ENCODE assay signal across 9 cellular contexts in genomic region chr3:142224482-142225072, GRCh38. TPM values are rescaled to one million over a fixed set of nuclear protein-coding genes. Genes with fewer than 3 reads are reported as not detected.
DNase-seq lines count a peak whose midpoint lies in the region; ATAC-seq, FAIRE-seq and TF ChIP-seq lines count a peak whose summit lies in the region.
"Had no signal": no experiment of that assay in that cellular context is flagged by ENCODE, and none has a peak within 500 bp of the region (broad histone marks: within the 10 kb centered on the region; RNA-seq: fewer than 3 reads in every experiment).

No MANE protein-coding gene starts in this region.

- H3K79me1 ChIP-seq in mesendoderm (ENCODE audit: low read length) = no peaks in the 10 kb centered on the region

- H3K9me3 ChIP-seq in A549 (no peaks in the 10 kb centered on the region), HEK293 (ENCODE audit: control insufficient read depth, insufficient read depth, low read depth, low read length) (no peaks in the 10 kb centered on the region)

- WGBS in A549 (ENCODE audit: missing lambda C conversion rate) = 17% methylated on average over 9 of the region's 10 CpGs
- WGBS in mesendoderm (ENCODE audit: extremely low coverage, insufficient coverage, low lambda C conversion rate) = no CpG with 5 or more reads among the region's 10 CpGs

- FAIRE-seq in A549 (lab: Jason Lieb, UNC) = no peak
- FAIRE-seq: frontal cortex had no signal

- H3K23ac ChIP-seq in mesendoderm (ENCODE audit: low read length) = no peak overlapping the region

- no peaks in the 10 kb centered on the region for H3K79me2 ChIP-seq in mesendoderm (ENCODE audit: control insufficient read depth, insufficient read depth, low read length)

- no peak overlapping the region for H4K8ac ChIP-seq in mesendoderm (ENCODE audit: low read depth, low read length)

- peaks cover 5% of the 10 kb centered on the region; the same call in 1 of the 3 replicates for H3K4me1 ChIP-seq in A549
- H3K4me1 ChIP-seq in HEK293 (ENCODE audit: control insufficient read depth, insufficient read depth, low read length) = peaks cover 2% of the 10 kb centered on the region; the same call in 1 of the 2 replicates
- H3K4me1 ChIP-seq in mesendoderm (ENCODE audit: control insufficient read depth, low read depth, low read length) = no peaks in the 10 kb centered on the region

- TF ChIP-seq EP300 in A549 (IDR thresholded peaks at IDR 0.05) = no peak

- CTCF ChIA-PET in A549 (lab: Yijun Ruan, JAX) = no interaction called here
- CTCF ChIA-PET in HEK293 (lab: Yijun Ruan, JAX) = no interaction called here

- H2BK15ac ChIP-seq in mesendoderm (replicated peaks; ENCODE audit: low read depth) = no peak overlapping the region

- H2AK5ac ChIP-seq in mesendoderm (ENCODE audit: low read length) = no peak overlapping the region

- H3K4ac ChIP-seq in mesendoderm (ENCODE audit: low read depth, low read length) = no peak overlapping the region

- H3K27me3 ChIP-seq in brain microvascular endothelial cell (replicated peaks) = no peaks in the 10 kb centered on the region
- no peaks in the 10 kb centered on the region for H3K27me3 ChIP-seq in mesendoderm (ENCODE audit: insufficient read depth, low read length, poor library complexity)

- H4K5ac ChIP-seq in mesendoderm (ENCODE audit: low read length) = no peak overlapping the region

- in situ Hi-C loops in brain microvascular endothelial cell (cut with HindIII; ENCODE audit: low pct_ligation_motif_present, low sequenced_read_pairs) = no loop called here

- H3K36me3 ChIP-seq in HEK293 (ENCODE audit: control insufficient read depth in 2 of 2, insufficient read depth in 1 of 2, low read length in 2 of 2) (no peaks in the 10 kb centered on the region), brain microvascular endothelial cell (replicated peaks) (no peaks in the 10 kb centered on the region), mesendoderm (ENCODE audit: control insufficient read depth, insufficient read depth, low read length) (no peaks in the 10 kb centered on the region)

- peak overlapping the region; percentile 96 for H3K56ac ChIP-seq in mesendoderm (ENCODE audit: low read length)

- no peak overlapping the region for H2BK120ac ChIP-seq in mesendoderm (ENCODE audit: low read depth, low read length)

- no peak for TF ChIP-seq CTCF in A549 (IDR thresholded peaks at IDR 0.05)
- TF ChIP-seq CTCF in HEK293 (tag by site-specific recombination; IDR thresholded peaks at IDR 0.05) = no peak
- TF ChIP-seq CTCF in brain microvascular endothelial cell (IDR thresholded peaks at IDR 0.05; ENCODE audit: low read depth, low read length, missing control alignments) = no peak

- no peak for TF ChIP-seq RAD21 in A549 (conservative IDR thresholded peaks at IDR 0.05 in 1 of 2, IDR thresholded peaks at IDR 0.05 in 1 of 2)

- no peak for TF ChIP-seq POLR2A in A549 (IDR thresholded peaks at IDR 0.05; ENCODE audit: low read length)

- ATAC-seq in A549 (no peak), GM21390 (IDR thresholded peaks at IDR 0.05; ENCODE audit: unreplicated experiment) (no peak)

- POLR2A ChIA-PET in A549 (lab: Yijun Ruan, JAX) (no interaction called here), HEK293 (lab: Yijun Ruan, JAX) (no interaction called here)

- H3K27ac ChIP-seq in A549 = peak overlapping the region; percentile 79 to 94
- peak overlapping the region; percentile 73; the same call in 1 of the 2 replicates for H3K27ac ChIP-seq in HEK293 (ENCODE audit: extremely low read depth, low read depth, low read length)
- peak overlapping the region; percentile 78 for H3K27ac ChIP-seq in brain microvascular endothelial cell
- no peak overlapping the region for H3K27ac ChIP-seq in mesendoderm (ENCODE audit: low read depth, low read length)

- H2BK5ac ChIP-seq in mesendoderm (ENCODE audit: low read length) = no peak overlapping the region

- H3K18ac ChIP-seq in mesendoderm (ENCODE audit: low read length) = no peak overlapping the region

- H3K4me2 ChIP-seq in A549 (peak overlapping the region; percentile 75), mesendoderm (ENCODE audit: low read length) (peak overlapping the region; percentile 47)

- no peak for DNase-seq in A549 (ENCODE audit: low read depth in 1 of 2, low spot score in 1 of 2)
- no peak for DNase-seq in brain microvascular endothelial cell
- no peak for DNase-seq in mesendoderm
- DNase-seq in DMS153 (lab: John Stamatoyannopoulos, UW) = no peak
- DNase-seq in SKM-1 (lab: John Stamatoyannopoulos, UW; ENCODE audit: unreplicated experiment) = no peak
- DNase-seq in AML-193 (lab: John Stamatoyannopoulos, UW) = no peak

- peak overlapping the region; percentile 91 for H3K9ac ChIP-seq in mesendoderm (ENCODE audit: low read length)

- H3K4me3 ChIP-seq in A549 (peak overlapping the region; percentile 59), HEK293 (ENCODE audit: low read depth, low read length) (peak overlapping the region; percentile 86), brain microvascular endothelial cell (ENCODE audit: low read depth, low read length) (peak overlapping the region; percentile 87), mesendoderm (ENCODE audit: low read length) (peak overlapping the region; percentile 85)

TF ChIP-seq in A549, 52 proteins besides CTCF, POLR2A, EP300 and RAD21:
- no peak for TF ChIP-seq PHF8 (IDR thresholded peaks at IDR 0.05; ENCODE audit: borderline replicate concordance, low read depth)
- no peak for TF ChIP-seq POLR2AphosphoS2 (conservative IDR thresholded peaks at IDR 0.05; ENCODE audit: low read length)
- TF ChIP-seq MAZ (IDR thresholded peaks at IDR 0.05; ENCODE audit: borderline replicate concordance, low read depth, low read length) = no peak
- TF ChIP-seq MYC (IDR thresholded peaks at IDR 0.05; ENCODE audit: borderline replicate concordance, low read length) = no peak
- no peak for TF ChIP-seq ZSCAN20 (CRISPR knock-in tag; IDR thresholded peaks at IDR 0.05)
- TF ChIP-seq TP53 (CRISPR knock-in tag; IDR thresholded peaks at IDR 0.05) = no peak
- TF ChIP-seq RNF2 (IDR thresholded peaks at IDR 0.05; ENCODE audit: borderline replicate concordance, low read depth) = no peak
- TF ChIP-seq EHMT2 (IDR thresholded peaks at IDR 0.05; ENCODE audit: low read depth) = no peak
- TF ChIP-seq TFCP2L1 (CRISPR knock-in tag; IDR thresholded peaks at IDR 0.05) = no peak
- no peak for TF ChIP-seq CBX2 (IDR thresholded peaks at IDR 0.05; ENCODE audit: borderline replicate concordance, low read depth)
- no peak for TF ChIP-seq NPAS2 (CRISPR knock-in tag; IDR thresholded peaks at IDR 0.05; ENCODE audit: borderline replicate concordance)
- TF ChIP-seq JUNB (IDR thresholded peaks at IDR 0.05) = no peak
- no peak for TF ChIP-seq CBX8 (IDR thresholded peaks at IDR 0.05)
- no peak for TF ChIP-seq HOXA7 (CRISPR knock-in tag; IDR thresholded peaks at IDR 0.05)
TF ChIP-seq in A549: peak in this region for 0.

TF ChIP-seq in HEK293, 187 proteins besides CTCF, POLR2A, EP300 and RAD21:
- 0 out of 2 replicates have a peak, but pooled peaks have one; percentile 12 for TF ChIP-seq ZNF660 (tag by site-specific recombination; IDR thresholded peaks at IDR 0.05)
- TF ChIP-seq ZNF571 (tag by site-specific recombination; IDR thresholded peaks at IDR 0.05) = no peak

RNA-seq across cellular contexts. Expression of gene GK5, which starts 0.8 kb away (rescaled TPM):
- polyA plus RNA-seq in A549 (2011; rRNA removed) (13.2 and 18.1 TPM in 2 replicates), A549 (2017; fragmentation: RNase III; extraction: RNeasy Plus Mini Kit Qiagen cat#74134 plus additional on column Dnase treatment) (6.9 to 7.5 TPM (median 7.0 TPM) in 3 replicates)
- polyA plus RNA-seq in A549 (2012; cell fraction: cytosol; rRNA removed) = 2.6 and 2.9 TPM in 2 replicates
- 5.6 and 7.3 TPM in 2 replicates for polyA plus RNA-seq in A549 (2012; cell fraction: nucleus; rRNA removed)
- 5.8 and 6.2 TPM in 2 replicates for polyA minus RNA-seq in A549 (2011; rRNA and poly(A)+ RNA removed)
- polyA plus RNA-seq in mesendoderm (2013, experiment 1 of 2) = 6.1 TPM
- polyA plus RNA-seq in mesendoderm (2013, experiment 2 of 2) = 5.6 TPM
